In genomic region chr10:50055494-50056292, GRCh38 we compare ENCODE assay signal across 8 cellular contexts. TPM values are rescaled to one million over a fixed set of nuclear protein-coding genes. Genes with fewer than 3 reads are reported as not detected.
DNase-seq lines count a peak whose midpoint lies in the region; ATAC-seq, FAIRE-seq and TF ChIP-seq lines count a peak whose summit lies in the region.
"Not testable (repeated sequence)": the region's sequence is repeated elsewhere in the genome, so short reads cannot be mapped to it uniquely, and the experiment has no call there.

No MANE protein-coding gene starts in this region.

- not testable (repeated sequence) for H3K9me3 Mint-ChIP-seq in Caco-2 (ENCODE audit: unreplicated experiment); glutamatergic neuron (ENCODE audit: unreplicated experiment)

- H3K36me3 ChIP-seq in Caco-2 (ENCODE audit: control insufficient read depth, insufficient read depth, low read length); IMR-90 (ENCODE audit: control insufficient read depth, insufficient read depth, low read length); PC-3 (ENCODE audit: low read depth, low read length); K562 (ENCODE audit: control insufficient read depth, insufficient read depth, low read length); heart left ventricle; left ventricle myocardium inferior: not testable (repeated sequence)

- not testable (repeated sequence) for H4K91ac ChIP-seq in IMR-90 (ENCODE audit: insufficient read depth, low read depth, low read length)

- H3K14ac ChIP-seq in IMR-90 (replicated peaks; ENCODE audit: low read depth, low read length): not testable (repeated sequence)

- TF ChIP-seq RAD21 in IMR-90 (IDR thresholded peaks at IDR 0.05; ENCODE audit: low read length); K562 (CRISPR knock-in tag; conservative IDR thresholded peaks at IDR 0.05 in 1 of 2, IDR thresholded peaks at IDR 0.05 in 1 of 2): not testable (repeated sequence)

- not testable (repeated sequence) for H2BK20ac ChIP-seq in IMR-90 (ENCODE audit: low read depth, low read length)

- not testable (repeated sequence) for FAIRE-seq in K562 (lab: Jason Lieb, UNC)

- H3K36me3 Mint-ChIP-seq in Caco-2 (ENCODE audit: insufficient read depth, unreplicated experiment); glutamatergic neuron (ENCODE audit: unreplicated experiment): not testable (repeated sequence)

- not testable (repeated sequence) for DNase-seq in Caco-2; PC-3; K562 (ENCODE audit: extremely low read depth in 1 of 4, low spot score in 3 of 4); glutamatergic neuron; heart left ventricle; left ventricle myocardium inferior; right cardiac atrium
- DNase-seq in IMR-90: peak; percentile 33

- H2AK5ac ChIP-seq in IMR-90 (ENCODE audit: low read depth, low read length): not testable (repeated sequence)

- H4K20me1 ChIP-seq in IMR-90 (ENCODE audit: insufficient read depth, low read length); PC-3 (ENCODE audit: low read length); K562 (replicated peaks; ENCODE audit: control insufficient read depth, insufficient read depth, low read length): not testable (repeated sequence)

- not testable (repeated sequence) for H3K9me2 ChIP-seq in PC-3 (replicated peaks; ENCODE audit: low read length)

- dilution Hi-C loops in IMR-90 (cut with HindIII; ENCODE audit: low sequenced_read_pairs, unreplicated experiment): not testable (repeated sequence)

- CTCF ChIA-PET in Caco-2 (lab: Charles Lee): interaction anchor here (0.6 kb wide), 1 partner anchor 217 kb away, joined by 8 read pairs; no protein-coding TSS in a partner anchor
- CTCF ChIA-PET in IMR-90 (lab: Yijun Ruan, JAX); PC-3 (lab: Charles Lee); K562 (lab: Yijun Ruan, JAX; ENCODE audit: low intra/inter-chr PET ratio): not testable (repeated sequence)

- TF ChIP-seq CTCF in Caco-2 (IDR thresholded peaks at IDR 0.05; ENCODE audit: insufficient read depth in 1 of 2, low read depth in 1 of 2, low read length in 1 of 2, severe bottlenecking in 1 of 2, unreplicated experiment in 1 of 2); IMR-90 (conservative IDR thresholded peaks at IDR 0.05; ENCODE audit: low read depth, low read length); PC-3 (conservative IDR thresholded peaks at IDR 0.05; ENCODE audit: low read depth, low read length); K562 (IDR thresholded peaks at IDR 0.05 in 2 of 3, conservative IDR thresholded peaks at IDR 0.05 in 1 of 3; ENCODE audit: insufficient read depth in 2 of 3, low read depth in 1 of 3, low read length in 3 of 3); glutamatergic neuron (IDR thresholded peaks at IDR 0.05; ENCODE audit: partially characterized antibody, unreplicated experiment); heart left ventricle (IDR thresholded peaks at IDR 0.05); left ventricle myocardium inferior (IDR thresholded peaks at IDR 0.05; ENCODE audit: borderline replicate concordance): not testable (repeated sequence)

- H3K23ac ChIP-seq in IMR-90 (ENCODE audit: low read depth, low read length): not testable (repeated sequence)

- ATAC-seq in IMR-90 (ENCODE audit: low read depth): not testable (repeated sequence)
- peak; percentile 8; the same call in 1 of the 2 replicates for ATAC-seq in PC-3
- peak; percentile 15; the same call in 1 of the 3 replicates for ATAC-seq in K562
- peak; percentile 76 to 80 (median 78) for ATAC-seq in heart left ventricle
- peak; percentile 61 to 76 for ATAC-seq in right cardiac atrium

- peak overlapping the region; percentile 64 for H3K4me3 Mint-ChIP-seq in Caco-2 (ENCODE audit: unreplicated experiment)
- peak overlapping the region; percentile 42 for H3K4me3 Mint-ChIP-seq in glutamatergic neuron (ENCODE audit: unreplicated experiment)

- H2BK120ac ChIP-seq in IMR-90 (ENCODE audit: low read depth, low read length): not testable (repeated sequence)

- not testable (repeated sequence) for H3K4me2 ChIP-seq in IMR-90 (ENCODE audit: low read depth, low read length); PC-3 (ENCODE audit: low read length); K562 (ENCODE audit: insufficient read depth, low read length)

- not testable (repeated sequence) for H3K18ac ChIP-seq in IMR-90 (ENCODE audit: low read depth, low read length)

- H3K79me1 ChIP-seq in IMR-90 (ENCODE audit: low read depth in 1 of 2, low read length in 2 of 2): not testable (repeated sequence)

- not testable (repeated sequence) for H2BK15ac ChIP-seq in IMR-90 (ENCODE audit: low read depth, low read length)

- H3K9ac ChIP-seq in IMR-90 (ENCODE audit: low read depth, low read length); PC-3 (ENCODE audit: low read length); K562 (ENCODE audit: insufficient read depth in 1 of 2, low read depth in 2 of 2, low read length in 2 of 2): not testable (repeated sequence)

- not testable (repeated sequence) for TF ChIP-seq EP300 in K562 (IDR thresholded peaks at IDR 0.05; ENCODE audit: low read length)

- H3K4ac ChIP-seq in IMR-90 (ENCODE audit: low read depth, low read length): not testable (repeated sequence)

- H2AFZ ChIP-seq in IMR-90 (replicated peaks; ENCODE audit: low read length, poor library complexity); PC-3 (ENCODE audit: low read length); K562 (ENCODE audit: low read depth, low read length): not testable (repeated sequence)

- not testable (repeated sequence) for H3K9me1 ChIP-seq in IMR-90 (ENCODE audit: insufficient read depth, low read length); K562 (ENCODE audit: control insufficient read depth, insufficient read depth, low read length)

- H3K27me3 Mint-ChIP-seq in Caco-2 (ENCODE audit: insufficient read depth, unreplicated experiment); glutamatergic neuron (ENCODE audit: unreplicated experiment): not testable (repeated sequence)

- in situ Hi-C loops in IMR-90 (cut with MboI; ENCODE audit: low sequenced_read_pairs); K562 (cut with MboI): not testable (repeated sequence)

- not testable (repeated sequence) for TF ChIP-seq POLR2A in IMR-90 (IDR thresholded peaks at IDR 0.05; ENCODE audit: low read depth, low read length); K562 (conservative IDR thresholded peaks at IDR 0.05); heart left ventricle (IDR thresholded peaks at IDR 0.05)

- H3K79me2 ChIP-seq in PC-3 (ENCODE audit: low read length); K562 (ENCODE audit: control insufficient read depth, insufficient read depth, low read length): not testable (repeated sequence)

- intact Hi-C loops in Caco-2 (cut with micrococcal nuclease; ENCODE audit: unreplicated experiment); IMR-90 (cut with micrococcal nuclease); heart left ventricle (cut with DNase I); left ventricle myocardium inferior (cut with micrococcal nuclease); right cardiac atrium (cut with DNase I): not testable (repeated sequence)
- intact Hi-C loops in PC-3 (cut with micrococcal nuclease) (loop anchor here (10.0 kb wide), 1 partner anchor 461 kb away; no protein-coding TSS in a partner anchor), K562 (cut with micrococcal nuclease) (loop anchor here (10.0 kb wide), 1 partner anchor 461 kb away; no protein-coding TSS in a partner anchor)

- not testable (repeated sequence) for H3K4me3 ChIP-seq in Caco-2 (ENCODE audit: low read depth, low read length); IMR-90 (ENCODE audit: insufficient read depth, low read depth, low read length); PC-3 (ENCODE audit: low read length); K562; heart left ventricle; left ventricle myocardium inferior; right cardiac atrium (ENCODE audit: low read length)

- not testable (repeated sequence) for H3K27me3 ChIP-seq in Caco-2 (replicated peaks; ENCODE audit: control insufficient read depth, insufficient read depth, low read length); IMR-90 (ENCODE audit: control insufficient read depth, insufficient read depth, low read length); PC-3 (ENCODE audit: low read length); K562 (ENCODE audit: control insufficient read depth in 2 of 2, insufficient read depth in 2 of 2, low read length in 2 of 2); heart left ventricle; left ventricle myocardium inferior (ENCODE audit: low read depth); right cardiac atrium (ENCODE audit: control insufficient read depth, insufficient read depth)

- not testable (repeated sequence) for H2BK5ac ChIP-seq in IMR-90 (ENCODE audit: low read depth, low read length, poor library complexity, severe bottlenecking)

- not testable (repeated sequence) for H3K27ac ChIP-seq in IMR-90 (ENCODE audit: insufficient read depth, low read length); PC-3 (ENCODE audit: low read length); K562 (ENCODE audit: extremely low read depth, low read depth, low read length)
- H3K27ac ChIP-seq in heart left ventricle (peak overlapping the region in 7 of 12 donors; percentile 32 to 70 (median 60)), left ventricle myocardium inferior (replicated peaks) (peak overlapping the region; percentile 83), right cardiac atrium (ENCODE audit: low read length) (peak overlapping the region; percentile 75)

- no CpG with 5 or more reads among the region's 5 CpGs for WGBS in IMR-90 (ENCODE audit: extremely low coverage in 2 of 2, insufficient read length in 1 of 2), 2 experiments
- WGBS in K562 (ENCODE audit: insufficient coverage, low coverage, missing lambda C conversion rate): 4% methylated on average over 5 of the region's 5 CpGs
- 52 to 56% (median 52%) methylated on average over 5 of the region's 5 CpGs for WGBS in heart left ventricle, 4 donors
- 56% methylated on average over 5 of the region's 5 CpGs for WGBS in right cardiac atrium

- not testable (repeated sequence) for BruUV-seq in Caco-2 (replicated peaks; lab: Mats Ljungman, UMichigan); IMR-90 (replicated peaks; lab: Mats Ljungman, UMichigan); PC-3 (replicated peaks; lab: Mats Ljungman, UMichigan); K562 (replicated peaks; lab: Mats Ljungman, UMichigan)

- H3F3A ChIP-seq in PC-3 (ENCODE audit: low read length, unreplicated experiment): not testable (repeated sequence)

- H3K56ac ChIP-seq in IMR-90 (ENCODE audit: extremely low read depth, insufficient read depth, low read length): not testable (repeated sequence)

- not testable (repeated sequence) for H4K5ac ChIP-seq in IMR-90 (ENCODE audit: low read depth, low read length)

- H3K9me3 ChIP-seq in Caco-2; IMR-90 (ENCODE audit: control insufficient read depth, insufficient read depth, low read length); PC-3 (ENCODE audit: low read length); K562 (replicated peaks; ENCODE audit: control insufficient read depth, insufficient read depth, low read depth, low read length); heart left ventricle; left ventricle myocardium inferior (replicated peaks); right cardiac atrium (ENCODE audit: control insufficient read depth, low read length): not testable (repeated sequence)

- POLR2A ChIA-PET in Caco-2 (lab: Charles Lee); IMR-90 (lab: Charles Lee; ENCODE audit: unreplicated experiment); PC-3 (lab: Charles Lee; ENCODE audit: unreplicated experiment); K562 (lab: Yijun Ruan, JAX): not testable (repeated sequence)

- H3K4me1 Mint-ChIP-seq in Caco-2 (ENCODE audit: low read depth, unreplicated experiment) (peaks cover 45% of the 10 kb centered on the region), glutamatergic neuron (ENCODE audit: low read depth, unreplicated experiment) (peaks cover 34% of the 10 kb centered on the region)

- not testable (repeated sequence) for H2AK9ac ChIP-seq in IMR-90 (replicated peaks; ENCODE audit: low read depth, low read length, poor library complexity)

- not testable (repeated sequence) for H4K8ac ChIP-seq in IMR-90 (ENCODE audit: low read depth in 2 of 2, low read length in 2 of 2)

- peaks cover 38% of the 10 kb centered on the region for H3K4me1 ChIP-seq in Caco-2
- H3K4me1 ChIP-seq in IMR-90 (ENCODE audit: control insufficient read depth, insufficient read depth, low read length); PC-3 (ENCODE audit: insufficient read depth, low read length); K562 (replicated peaks in 1 of 2; ENCODE audit: control insufficient read depth in 2 of 2, insufficient read depth in 2 of 2, low read length in 2 of 2); right cardiac atrium (ENCODE audit: control insufficient read depth, insufficient read depth, low read length): not testable (repeated sequence)
- H3K4me1 ChIP-seq in heart left ventricle: peaks cover 0 to 17% (median 0%) of the 10 kb centered on the region in 12 donors
- H3K4me1 ChIP-seq in left ventricle myocardium inferior: peaks cover 14% of the 10 kb centered on the region

- peak overlapping the region; percentile 86 for H3K27ac Mint-ChIP-seq in Caco-2 (ENCODE audit: unreplicated experiment)
- H3K27ac Mint-ChIP-seq in glutamatergic neuron (ENCODE audit: unreplicated experiment): peak overlapping the region; percentile 89

RNA-seq across cellular contexts. Expression of gene WASHC2A, which starts 12.1 kb away (rescaled TPM):
- total RNA-seq in Caco-2 (2022) (73.1 and 76.1 TPM in 2 replicates), IMR-90 (2012; rRNA removed) (29.4 and 32.5 TPM in 2 replicates), PC-3 (2014; rRNA removed) (57.9 and 67.6 TPM in 2 replicates), K562 (2014; rRNA removed) (23.8 and 26.3 TPM in 2 replicates), K562 (2014; rRNA removed; fragmentation: Illumina TruSeq; extraction: Trizol) (32.2 and 39.0 TPM in 2 replicates), K562 (2015; rRNA removed; fragmentation: Illumina TruSeq; extraction: Trizol) (42.2 and 43.8 TPM in 2 replicates), K562 (2021) (24.8 and 28.8 TPM in 2 replicates), glutamatergic neuron (ENCODE audit: unreplicated experiment) (58.5 TPM), heart left ventricle (10 to 100 TPM; 20.1 to 64.2 (median 36.7) TPM), left ventricle myocardium inferior (45.4 TPM), right cardiac atrium (100 to 1,000 TPM in 3 of 4 donors, 10 to 100 TPM in 1; 64.8 to 242 (median 159) TPM)
- polyA plus RNA-seq in IMR-90 (2012; rRNA removed) (18.9 and 22.6 TPM in 2 replicates), K562 (2011; rRNA removed) (20.8 and 28.7 TPM in 2 replicates), K562 (2014; fragmentation: Illumina TruSeq; extraction: Trizol) (29.6 and 33.8 TPM in 2 replicates), K562 (2014; fragmentation: Nextera tagmentation; extraction: Ambion mirVana) (1 to 10 TPM; 4.7 to 5.6 TPM), K562 (2014; rRNA removed) (19.1 and 19.3 TPM in 2 replicates), heart left ventricle (10 to 100 TPM; 13.8 to 21.0 TPM), right cardiac atrium (32.8 TPM)
- 6.3 and 8.7 TPM in 2 replicates for polyA plus RNA-seq in IMR-90 (2012; cell fraction: cytosol; rRNA removed)
- 14.4 and 46.9 TPM in 2 replicates for polyA plus RNA-seq in IMR-90 (2012; cell fraction: nucleus; rRNA removed; ENCODE audit: low replicate concordance)
- 33.8 and 86.0 TPM in 2 replicates for total RNA-seq in K562 (2011; cell fraction: chromatin; rRNA removed; ENCODE audit: low replicate concordance)
- total RNA-seq in K562 (2011; cell fraction: nucleolus; rRNA removed): 14.0 and 18.6 TPM in 2 replicates
- total RNA-seq in K562 (2011; cell fraction: nucleoplasm; rRNA removed): 23.9 and 31.2 TPM in 2 replicates
- polyA plus RNA-seq in K562 (2011; cell fraction: cytosol; rRNA removed): 7.6 and 8.2 TPM in 2 replicates
- 36.1 and 39.9 TPM in 2 replicates for polyA plus RNA-seq in K562 (2011; cell fraction: nucleus; rRNA removed)
- 19.7 and 22.8 TPM in 2 replicates for polyA plus RNA-seq in K562 (2012)
- 53.6 and 73.9 TPM in 2 replicates for polyA minus RNA-seq in K562 (2011; rRNA and poly(A)+ RNA removed)
- polyA minus RNA-seq in K562 (2011; cell fraction: cytosol; rRNA and poly(A)+ RNA removed): 15.3 and 16.4 TPM in 2 replicates
- polyA minus RNA-seq in K562 (2011; cell fraction: nucleus; rRNA and poly(A)+ RNA removed): 13.2 and 25.4 TPM in 2 replicates
